Comparison of ENCODE assay signal across 1 cellular context in the genomic region with DNA sequence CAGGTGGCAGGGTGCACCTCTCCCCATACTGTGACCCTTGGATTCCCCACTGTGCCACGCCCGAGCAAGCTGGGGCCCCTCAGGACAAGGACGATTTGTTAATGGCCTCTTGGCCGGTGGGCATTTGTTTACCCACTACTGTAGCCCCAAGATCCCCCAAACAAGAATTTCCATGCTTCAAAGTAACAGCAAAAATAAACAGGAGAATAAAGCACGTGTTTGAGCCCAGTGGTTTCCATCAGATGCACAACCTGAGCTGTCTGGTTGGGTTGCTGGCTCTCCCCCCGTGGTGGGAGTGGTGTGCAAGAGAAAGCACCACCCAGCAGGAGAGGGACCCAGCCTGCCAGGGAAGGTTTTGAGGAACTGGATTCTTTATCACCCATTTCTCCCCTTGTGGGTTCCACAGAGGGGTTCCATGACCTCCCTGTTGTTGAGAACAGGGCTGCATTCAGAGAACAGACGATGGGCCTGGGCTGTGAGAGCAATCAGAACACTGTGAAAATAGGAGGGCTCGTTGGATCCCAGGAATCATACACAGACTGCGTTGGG.
TF ChIP-seq lines count a peak whose summit lies in the region.

No MANE protein-coding gene starts in this region.

TF ChIP-seq in GM23338, 12 proteins besides CTCF, POLR2A, EP300 and RAD21 (continued from another document):
- TF ChIP-seq, protein P1, sequence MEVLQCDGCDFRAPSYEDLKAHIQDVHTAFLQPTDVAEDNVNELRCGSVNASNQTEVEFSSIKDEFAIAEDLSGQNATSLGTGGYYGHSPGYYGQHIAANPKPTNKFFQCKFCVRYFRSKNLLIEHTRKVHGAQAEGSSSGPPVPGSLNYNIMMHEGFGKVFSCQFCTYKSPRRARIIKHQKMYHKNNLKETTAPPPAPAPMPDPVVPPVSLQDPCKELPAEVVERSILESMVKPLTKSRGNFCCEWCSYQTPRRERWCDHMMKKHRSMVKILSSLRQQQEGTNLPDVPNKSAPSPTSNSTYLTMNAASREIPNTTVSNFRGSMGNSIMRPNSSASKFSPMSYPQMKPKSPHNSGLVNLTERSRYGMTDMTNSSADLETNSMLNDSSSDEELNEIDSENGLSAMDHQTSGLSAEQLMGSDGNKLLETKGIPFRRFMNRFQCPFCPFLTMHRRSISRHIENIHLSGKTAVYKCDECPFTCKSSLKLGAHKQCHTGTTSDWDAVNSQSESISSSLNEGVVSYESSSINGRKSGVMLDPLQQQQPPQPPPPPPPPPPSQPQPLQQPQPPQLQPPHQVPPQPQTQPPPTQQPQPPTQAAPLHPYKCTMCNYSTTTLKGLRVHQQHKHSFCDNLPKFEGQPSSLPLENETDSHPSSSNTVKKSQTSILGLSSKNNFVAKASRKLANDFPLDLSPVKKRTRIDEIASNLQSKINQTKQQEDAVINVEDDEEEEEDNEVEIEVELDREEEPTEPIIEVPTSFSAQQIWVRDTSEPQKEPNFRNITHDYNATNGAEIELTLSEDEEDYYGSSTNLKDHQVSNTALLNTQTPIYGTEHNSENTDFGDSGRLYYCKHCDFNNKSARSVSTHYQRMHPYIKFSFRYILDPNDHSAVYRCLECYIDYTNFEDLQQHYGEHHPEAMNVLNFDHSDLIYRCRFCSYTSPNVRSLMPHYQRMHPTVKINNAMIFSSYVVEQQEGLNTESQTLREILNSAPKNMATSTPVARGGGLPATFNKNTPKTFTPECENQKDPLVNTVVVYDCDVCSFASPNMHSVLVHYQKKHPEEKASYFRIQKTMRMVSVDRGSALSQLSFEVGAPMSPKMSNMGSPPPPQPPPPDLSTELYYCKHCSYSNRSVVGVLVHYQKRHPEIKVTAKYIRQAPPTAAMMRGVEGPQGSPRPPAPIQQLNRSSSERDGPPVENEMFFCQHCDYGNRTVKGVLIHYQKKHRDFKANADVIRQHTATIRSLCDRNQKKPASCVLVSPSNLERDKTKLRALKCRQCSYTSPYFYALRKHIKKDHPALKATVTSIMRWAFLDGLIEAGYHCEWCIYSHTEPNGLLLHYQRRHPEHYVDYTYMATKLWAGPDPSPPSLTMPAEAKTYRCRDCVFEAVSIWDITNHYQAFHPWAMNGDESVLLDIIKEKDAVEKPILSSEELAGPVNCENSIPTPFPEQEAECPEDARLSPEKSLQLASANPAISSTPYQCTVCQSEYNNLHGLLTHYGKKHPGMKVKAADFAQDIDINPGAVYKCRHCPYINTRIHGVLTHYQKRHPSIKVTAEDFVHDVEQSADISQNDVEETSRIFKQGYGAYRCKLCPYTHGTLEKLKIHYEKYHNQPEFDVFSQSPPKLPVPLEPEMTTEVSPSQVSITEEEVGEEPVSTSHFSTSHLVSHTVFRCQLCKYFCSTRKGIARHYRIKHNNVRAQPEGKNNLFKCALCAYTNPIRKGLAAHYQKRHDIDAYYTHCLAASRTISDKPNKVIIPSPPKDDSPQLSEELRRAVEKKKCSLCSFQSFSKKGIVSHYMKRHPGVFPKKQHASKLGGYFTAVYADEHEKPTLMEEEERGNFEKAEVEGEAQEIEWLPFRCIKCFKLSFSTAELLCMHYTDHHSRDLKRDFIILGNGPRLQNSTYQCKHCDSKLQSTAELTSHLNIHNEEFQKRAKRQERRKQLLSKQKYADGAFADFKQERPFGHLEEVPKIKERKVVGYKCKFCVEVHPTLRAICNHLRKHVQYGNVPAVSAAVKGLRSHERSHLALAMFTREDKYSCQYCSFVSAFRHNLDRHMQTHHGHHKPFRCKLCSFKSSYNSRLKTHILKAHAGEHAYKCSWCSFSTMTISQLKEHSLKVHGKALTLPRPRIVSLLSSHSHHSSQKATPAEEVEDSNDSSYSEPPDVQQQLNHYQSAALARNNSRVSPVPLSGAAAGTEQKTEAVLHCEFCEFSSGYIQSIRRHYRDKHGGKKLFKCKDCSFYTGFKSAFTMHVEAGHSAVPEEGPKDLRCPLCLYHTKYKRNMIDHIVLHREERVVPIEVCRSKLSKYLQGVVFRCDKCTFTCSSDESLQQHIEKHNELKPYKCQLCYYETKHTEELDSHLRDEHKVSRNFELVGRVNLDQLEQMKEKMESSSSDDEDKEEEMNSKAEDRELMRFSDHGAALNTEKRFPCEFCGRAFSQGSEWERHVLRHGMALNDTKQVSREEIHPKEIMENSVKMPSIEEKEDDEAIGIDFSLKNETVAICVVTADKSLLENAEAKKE (CRISPR knock-in tag; IDR thresholded peaks at IDR 0.05): no peak
TF ChIP-seq in GM23338: peak in this region for 0.
